In the genomic region with DNA sequence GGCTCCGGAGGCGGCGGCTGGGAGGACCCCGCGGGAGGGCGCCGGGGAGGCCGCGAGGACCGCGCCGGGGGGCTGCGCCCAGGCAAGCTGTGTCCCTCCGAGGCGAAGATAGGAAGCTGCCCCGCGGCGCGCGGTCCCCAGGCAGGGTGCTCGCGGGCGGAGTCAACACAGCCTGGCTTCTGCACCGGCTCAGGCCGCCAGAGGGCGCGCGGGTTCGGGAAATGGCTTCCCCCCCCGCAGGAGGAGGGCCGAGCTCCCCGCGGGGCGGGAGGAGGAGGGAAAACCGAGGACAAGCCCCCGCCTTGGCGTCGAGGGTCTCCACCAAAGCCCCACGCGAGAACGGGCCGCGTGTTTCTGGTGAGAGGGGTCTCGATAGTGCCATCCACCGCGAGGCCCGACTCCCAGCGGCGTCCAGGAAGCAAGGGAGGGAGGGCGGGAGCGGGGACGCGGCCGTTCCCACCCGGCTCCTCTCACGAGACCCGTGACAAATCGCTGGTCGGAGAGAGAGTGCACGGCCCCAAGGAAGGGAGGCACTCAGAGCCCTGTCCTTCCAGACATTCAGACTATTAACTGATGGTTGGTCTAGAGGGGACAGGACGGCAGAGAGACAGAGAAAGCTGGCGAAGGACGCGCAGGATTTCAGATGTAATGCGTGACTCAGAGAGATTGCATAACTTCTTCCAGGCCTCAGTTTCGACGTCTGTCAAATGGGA, we compare ENCODE assay signal across 8 cellular contexts.
DNase-seq lines count a peak whose midpoint lies in the region; ATAC-seq and TF ChIP-seq lines count a peak whose summit lies in the region.

No MANE protein-coding gene starts in this region.

- peak; percentile 99 for TF ChIP-seq CTCF in activated B cell treated with CpG ODN at 0.5 μM for 24 hours (IDR thresholded peaks at IDR 0.05)

- H3K4me3 Mint-ChIP-seq in activated B cell treated with CpG ODN at 0.5 μM for 24 hours = peak overlapping the region; percentile 81

- H3K27me3 Mint-ChIP-seq in activated B cell treated with CpG ODN at 0.5 μM for 24 hours = peaks cover 2% of the 10 kb centered on the region

- CTCF ChIA-PET in activated B cell treated with CpG ODN at 0.5 μM for 24 hours (lab: Charles Lee) = interaction anchor here (0.7 to 3.3 kb wide), 20 partner anchors 9 to 1585 kb away, joined by 3 to 34 read pairs (median 4); a partner anchor contains a TSS

- H3K4me1 Mint-ChIP-seq in activated B cell treated with CpG ODN at 0.5 μM for 24 hours = peaks cover 19% of the 10 kb centered on the region

- POLR2A ChIA-PET in activated B cell treated with CpG ODN at 0.5 μM for 24 hours (lab: Charles Lee) = interaction anchor here (0.7 to 1.7 kb wide), 8 partner anchors 9 to 1018 kb away, joined by 3 to 18 read pairs (median 4); a partner anchor contains a TSS

- ATAC-seq in GM18498 (IDR thresholded peaks at IDR 0.05; ENCODE audit: unreplicated experiment) (peak; percentile 96), HG02885 (IDR thresholded peaks at IDR 0.05; ENCODE audit: poor library complexity, unreplicated experiment) (peak; percentile 94), activated B cell treated with CpG ODN at 0.5 μM for 24 hours (ENCODE audit: low read depth) (peak; percentile 96)

- no peaks in the 10 kb centered on the region for H3K9me3 Mint-ChIP-seq in activated B cell treated with CpG ODN at 0.5 μM for 24 hours

- H3K27ac ChIP-seq in caudate nucleus (ENCODE audit: low read depth, low read length) = peak overlapping the region; percentile 36

- no peak overlapping the region for H3K27ac Mint-ChIP-seq in activated B cell treated with CpG ODN at 0.5 μM for 24 hours

- DNase-seq in A172 (ENCODE audit: low spot score) = peak; percentile 69
- DNase-seq in NCI-H2107 (lab: John Stamatoyannopoulos, UW) = peak; percentile 51
- DNase-seq in activated B cell treated with CpG ODN at 0.5 μM for 24 hours = peak; percentile 94
- peak in 58 of 61 donors; percentile 13 to 90 (median 70) for DNase-seq in caudate nucleus (lab: John Stamatoyannopoulos, UW)
- peak; percentile 64 for DNase-seq in kidney glomerular epithelial cell (lab: John Stamatoyannopoulos, UW)
- peak; percentile 77 to 87 for DNase-seq in stimulated activated CD4-positive, alpha-beta T cell treated with anti-CD3 and anti-CD28 coated beads, Interleukin-15, amount 100 ng/mL, for 48 hours (ENCODE audit: low read depth in 2 of 2)

- H3K36me3 Mint-ChIP-seq in activated B cell treated with CpG ODN at 0.5 μM for 24 hours (ENCODE audit: low read depth) = no peaks in the 10 kb centered on the region

- intact Hi-C loops in activated B cell treated with CpG ODN at 0.5 μM for 24 hours (cut with micrococcal nuclease) = loop anchor here (1.0 to 10.0 kb wide), 10 partner anchors 20 to 1587 kb away; a partner anchor contains a TSS

Comparison
In these comparisons a context has a peak if more than half of its experiments do, and no peak if none do; other contexts are left out.
1. Peak in every context shown above with its lines: DNase-seq, ATAC-seq and H3K27ac ChIP-seq.